8 cellular contexts compared by ENCODE assay signal in the genomic region with DNA sequence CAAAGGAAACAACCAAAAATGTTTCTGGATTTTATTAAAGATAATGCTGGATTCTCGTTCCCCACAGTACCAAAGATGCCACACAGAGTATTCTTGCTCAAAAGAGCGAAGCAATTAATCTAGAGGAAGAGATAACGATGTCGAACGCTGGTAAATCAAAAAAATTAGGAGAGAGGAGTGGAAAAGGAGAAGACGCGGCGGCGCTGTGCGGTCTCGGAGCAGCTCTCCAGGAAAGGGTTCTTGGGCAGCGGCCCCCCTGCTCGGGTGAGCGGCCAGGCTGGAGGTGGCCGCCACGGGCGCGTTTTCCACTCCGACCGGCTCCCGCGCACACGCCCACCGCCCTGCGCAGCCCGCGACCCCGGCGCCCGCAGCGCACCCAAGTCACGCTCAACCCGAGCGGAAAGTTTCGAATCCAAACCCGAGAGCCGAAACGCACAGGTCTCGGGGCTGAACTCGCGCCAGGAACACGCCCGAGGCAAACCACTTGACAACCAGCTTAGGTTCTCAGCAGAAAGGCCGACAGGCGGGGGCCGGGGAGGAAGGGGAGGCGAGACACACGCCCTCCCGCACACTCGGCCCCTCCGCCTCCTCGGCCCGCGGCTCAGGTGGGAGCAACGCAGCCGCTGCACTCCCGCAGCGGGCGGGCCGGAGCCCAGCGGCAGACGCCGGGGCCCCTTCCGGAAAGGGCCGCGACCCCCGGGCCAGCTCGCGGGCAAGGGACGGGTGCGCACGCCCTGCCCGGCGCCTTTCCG. TPM values are rescaled to one million over a fixed set of nuclear protein-coding genes. Genes with fewer than 3 reads are reported as not detected.
DNase-seq lines count a peak whose midpoint lies in the region; ATAC-seq, FAIRE-seq and TF ChIP-seq lines count a peak whose summit lies in the region.

No MANE protein-coding gene starts in this region.

- H3K27me3 Mint-ChIP-seq in T-helper 2 cell treated with Interferon-gamma antibody and Interleukin-4, amounts not matched to agents 5 μg/mL and 100 μg/mL, for 36 hours (ENCODE audit: low read depth): peaks cover 2% of the 10 kb centered on the region

- DNase-seq in ELF-1 (ENCODE audit: low read depth, low spot score): peak; percentile 77
- DNase-seq in GM23248: peak; percentile 70
- DNase-seq in Kasumi-1 (lab: John Stamatoyannopoulos, UW): peak; percentile 38 to 54
- DNase-seq in T-helper 2 cell treated with Interferon-gamma antibody and Interleukin-4, amounts not matched to agents 5 μg/mL and 100 μg/mL, for 36 hours (ENCODE audit: low spot score): peak; percentile 40
- peak in 3 of 4 experiments; percentile 79 to 84 (median 81) for DNase-seq in K562 (ENCODE audit: extremely low read depth in 1 of 4, low spot score in 3 of 4)
- DNase-seq in iPS DF 6.9 (ENCODE audit: low read depth, low spot score): no peak
- DNase-seq in sigmoid colon: peak; percentile 83

- peaks cover 7% of the 10 kb centered on the region for H3K36me3 Mint-ChIP-seq in T-helper 2 cell treated with Interferon-gamma antibody and Interleukin-4, amounts not matched to agents 5 μg/mL and 100 μg/mL, for 36 hours (ENCODE audit: low read depth)

- WGBS in GM23248 (ENCODE audit: low coverage in 1 of 2, low lambda C conversion rate in 2 of 2, missing lambda C conversion rate in 2 of 2), 2 experiments: 1 to 2% methylated on average over 63 to 75 of the region's 75 CpGs
- WGBS in K562 (ENCODE audit: insufficient coverage, low coverage, missing lambda C conversion rate): under 1% methylated on average over 69 of the region's 75 CpGs
- no CpG with 5 or more reads among the region's 75 CpGs for WGBS in iPS DF 6.9 (ENCODE audit: insufficient coverage, insufficient read length)
- WGBS in sigmoid colon, 2 donors: 0 to 1% methylated on average over 75 of the region's 75 CpGs

- in situ Hi-C loops in GM23248 (cut with MboI): no loop called here
- in situ Hi-C loops in K562 (cut with MboI): no loop called here

- peaks cover 6% of the 10 kb centered on the region; the same call in 1 of the 2 replicates for H3F3A ChIP-seq in GM23248 (ENCODE audit: insufficient read depth)

- H3K27me3 ChIP-seq in GM23248 (replicated peaks; ENCODE audit: insufficient read depth) (no peaks in the 10 kb centered on the region), K562 (ENCODE audit: control insufficient read depth in 2 of 2, insufficient read depth in 2 of 2, low read length in 2 of 2) (no peaks in the 10 kb centered on the region), iPS DF 6.9 (ENCODE audit: control insufficient read depth, insufficient read depth, low read length) (no peaks in the 10 kb centered on the region), sigmoid colon (no peaks in the 10 kb centered on the region)

- no peak for TF ChIP-seq POLR2A in K562 (conservative IDR thresholded peaks at IDR 0.05)
- no peak for TF ChIP-seq POLR2A in sigmoid colon (IDR thresholded peaks at IDR 0.05)

- no peak for FAIRE-seq in K562 (lab: Jason Lieb, UNC)

- H3K36me3 ChIP-seq in GM23248 (ENCODE audit: low read depth) (no peaks in the 10 kb centered on the region), K562 (ENCODE audit: control insufficient read depth, insufficient read depth, low read length) (peaks cover 6% of the 10 kb centered on the region; the same call in 2 of the 3 replicates), iPS DF 6.9 (ENCODE audit: control insufficient read depth, insufficient read depth, low read length) (peaks cover 3% of the 10 kb centered on the region), sigmoid colon (no peaks in the 10 kb centered on the region)

- no peaks in the 10 kb centered on the region for H3K9me2 ChIP-seq in GM23248 (ENCODE audit: insufficient read depth)

- H3K4me1 Mint-ChIP-seq in T-helper 2 cell treated with Interferon-gamma antibody and Interleukin-4, amounts not matched to agents 5 μg/mL and 100 μg/mL, for 36 hours (ENCODE audit: low read depth): peaks cover 21% of the 10 kb centered on the region

- peaks cover 6% of the 10 kb centered on the region; the same call in 1 of the 2 replicates for H3K4me1 ChIP-seq in GM23248 (ENCODE audit: insufficient read depth)
- peaks cover 13 to 15% of the 10 kb centered on the region in 2 experiments; a peak in 4 of 5 replicates for H3K4me1 ChIP-seq in K562 (replicated peaks in 1 of 2; ENCODE audit: control insufficient read depth in 2 of 2, insufficient read depth in 2 of 2, low read length in 2 of 2)
- no peaks in the 10 kb centered on the region for H3K4me1 ChIP-seq in iPS DF 6.9 (ENCODE audit: control insufficient read depth, insufficient read depth, low read length)
- peaks cover 0 to 12% (median 12%) of the 10 kb centered on the region in 4 donors for H3K4me1 ChIP-seq in sigmoid colon

- TF ChIP-seq RAD21 in K562 (CRISPR knock-in tag; conservative IDR thresholded peaks at IDR 0.05 in 1 of 2, IDR thresholded peaks at IDR 0.05 in 1 of 2): no peak

- CTCF ChIA-PET in K562 (lab: Yijun Ruan, JAX; ENCODE audit: low intra/inter-chr PET ratio): interaction anchor here (0.7 kb wide), 1 partner anchor 264 kb away, joined by 3 read pairs; no protein-coding TSS in a partner anchor

- H2AFZ ChIP-seq in GM23248: peak overlapping the region; percentile 76
- peak overlapping the region; percentile 86 for H2AFZ ChIP-seq in K562 (ENCODE audit: low read depth, low read length)

- H3K27ac ChIP-seq in GM23248 (peak overlapping the region; percentile 7; the same call in 1 of the 2 replicates), K562 (ENCODE audit: extremely low read depth, low read depth, low read length) (peak overlapping the region; percentile 77), iPS DF 6.9 (ENCODE audit: low read length) (no peak overlapping the region), sigmoid colon (peak overlapping the region; percentile 85 to 91 (median 88))

- no TSS peak for BruUV-seq in K562 (replicated peaks; lab: Mats Ljungman, UMichigan)

- H3K4me2 ChIP-seq in GM23248 (ENCODE audit: unreplicated experiment) (peak overlapping the region; percentile 74), K562 (ENCODE audit: insufficient read depth, low read length) (peak overlapping the region; percentile 86)

- H3K79me2 ChIP-seq in GM23248 (ENCODE audit: insufficient read depth) (peaks cover 52% of the 10 kb centered on the region), K562 (ENCODE audit: control insufficient read depth, insufficient read depth, low read length) (peaks cover 45% of the 10 kb centered on the region)

- no peaks in the 10 kb centered on the region for H3K9me3 Mint-ChIP-seq in T-helper 2 cell treated with Interferon-gamma antibody and Interleukin-4, amounts not matched to agents 5 μg/mL and 100 μg/mL, for 36 hours

- TF ChIP-seq CTCF in K562 (IDR thresholded peaks at IDR 0.05 in 2 of 3, conservative IDR thresholded peaks at IDR 0.05 in 1 of 3; ENCODE audit: insufficient read depth in 2 of 3, low read depth in 1 of 3, low read length in 3 of 3) (no peak), sigmoid colon (IDR thresholded peaks at IDR 0.05) (no peak)

- H3K9me1 ChIP-seq in K562 (ENCODE audit: control insufficient read depth, insufficient read depth, low read length): no peaks in the 10 kb centered on the region

- ATAC-seq in K562 (peak; percentile 80), HG02970 (IDR thresholded peaks at IDR 0.05; ENCODE audit: low FRiP score, unreplicated experiment) (no peak)

- H4K20me1 ChIP-seq in GM23248 (ENCODE audit: insufficient read depth) (no peaks in the 10 kb centered on the region), K562 (replicated peaks; ENCODE audit: control insufficient read depth, insufficient read depth, low read length) (peaks cover 11% of the 10 kb centered on the region; the same call in 1 of the 2 replicates)

- H3K4me3 Mint-ChIP-seq in T-helper 2 cell treated with Interferon-gamma antibody and Interleukin-4, amounts not matched to agents 5 μg/mL and 100 μg/mL, for 36 hours: peak overlapping the region; percentile 91

- intact Hi-C loops in K562 (cut with micrococcal nuclease) (loop anchor here (10.0 kb wide), 1 partner anchor 373 kb away; a partner anchor contains a TSS), sigmoid colon (cut with DNase I) (loop anchor here (5.0 kb wide), 1 partner anchor 400 kb away; no protein-coding TSS in a partner anchor)

- TF ChIP-seq EP300 in K562 (IDR thresholded peaks at IDR 0.05; ENCODE audit: low read length) (no peak), sigmoid colon (IDR thresholded peaks at IDR 0.05) (no peak)

- H3K27ac Mint-ChIP-seq in T-helper 2 cell treated with Interferon-gamma antibody and Interleukin-4, amounts not matched to agents 5 μg/mL and 100 μg/mL, for 36 hours: peak overlapping the region; percentile 84

- POLR2A ChIA-PET in K562 (lab: Yijun Ruan, JAX): interaction anchor here (0.6 to 4.4 kb wide), 21 partner anchors 8 to 1032 kb away, joined by 3 to 32 read pairs (median 3); a partner anchor contains a TSS

- H3K4me3 ChIP-seq in GM23248 (peak overlapping the region; percentile 96), K562 (peak overlapping the region; percentile 90), iPS DF 6.9 (ENCODE audit: low read length) (peak overlapping the region; percentile 96), sigmoid colon (peak overlapping the region; percentile 88 to 99 (median 98))

- peak overlapping the region; percentile 85 for H3K9ac ChIP-seq in GM23248
- H3K9ac ChIP-seq in K562 (ENCODE audit: insufficient read depth in 1 of 2, low read depth in 2 of 2, low read length in 2 of 2): peak overlapping the region; percentile 84 to 98

- H3K9me3 ChIP-seq in GM23248 (ENCODE audit: low read depth) (no peaks in the 10 kb centered on the region), K562 (replicated peaks; ENCODE audit: control insufficient read depth, insufficient read depth, low read depth, low read length) (no peaks in the 10 kb centered on the region), iPS DF 6.9 (ENCODE audit: control insufficient read depth, insufficient read depth, low read length) (no peaks in the 10 kb centered on the region), sigmoid colon (no peaks in the 10 kb centered on the region)

RNA-seq across cellular contexts. Expression of a gene that starts 0.9 kb away (rescaled TPM):
- total RNA-seq in GM23248 (2014; rRNA removed; shearing (Covaris generic)): 47.4 and 85.2 TPM in 2 replicates
- polyA plus RNA-seq in GM23248 (2016; fragmentation: Nextera tagmentation; extraction: Ambion mirVana): 53.1 and 55.2 TPM in 2 replicates
- total RNA-seq in K562 (2011; cell fraction: chromatin; rRNA removed; ENCODE audit: low replicate concordance): 35.3 and 133 TPM in 2 replicates
- total RNA-seq in K562 (2011; cell fraction: nucleolus; rRNA removed): 16.7 and 26.2 TPM in 2 replicates
- 38.6 and 52.0 TPM in 2 replicates for total RNA-seq in K562 (2011; cell fraction: nucleoplasm; rRNA removed)
- 25.3 and 28.2 TPM in 2 replicates for total RNA-seq in K562 (2014; rRNA removed)
- total RNA-seq in K562 (2014; rRNA removed; fragmentation: Illumina TruSeq; extraction: Trizol): 38.8 and 43.1 TPM in 2 replicates
- 39.4 and 41.1 TPM in 2 replicates for total RNA-seq in K562 (2015; rRNA removed; fragmentation: Illumina TruSeq; extraction: Trizol)
- 38.8 and 44.7 TPM in 2 replicates for total RNA-seq in K562 (2021)
- polyA plus RNA-seq in K562 (2011; rRNA removed): 15.7 and 21.5 TPM in 2 replicates
- polyA plus RNA-seq in K562 (2011; cell fraction: cytosol; rRNA removed): 7.1 and 10.4 TPM in 2 replicates
- polyA plus RNA-seq in K562 (2011; cell fraction: nucleus; rRNA removed): 17.2 and 19.5 TPM in 2 replicates
- polyA plus RNA-seq in K562 (2012): 29.8 and 31.3 TPM in 2 replicates
- 33.6 and 36.3 TPM in 2 replicates for polyA plus RNA-seq in K562 (2014; fragmentation: Illumina TruSeq; extraction: Trizol)
- 10 to 100 TPM; 27.3 to 33.3 TPM for polyA plus RNA-seq in K562 (2014; fragmentation: Nextera tagmentation; extraction: Ambion mirVana)
- polyA plus RNA-seq in K562 (2014; rRNA removed): 18.6 and 26.4 TPM in 2 replicates
- 32.2 and 34.9 TPM in 2 replicates for polyA minus RNA-seq in K562 (2011; rRNA and poly(A)+ RNA removed)
- 12.4 and 18.3 TPM in 2 replicates for polyA minus RNA-seq in K562 (2011; cell fraction: cytosol; rRNA and poly(A)+ RNA removed)
- polyA minus RNA-seq in K562 (2011; cell fraction: nucleus; rRNA and poly(A)+ RNA removed): 21.5 and 27.9 TPM in 2 replicates
- total RNA-seq in sigmoid colon: 10 to 100 TPM; 42.9 to 57.6 (median 56.8) TPM
- 10 to 100 TPM; 12.0 to 15.0 (median 14.0) TPM for polyA plus RNA-seq in sigmoid colon
